1 cellular context compared by ENCODE assay signal in genomic region chr17:63762106-63763078, GRCh38.
TF ChIP-seq lines count a peak whose summit lies in the region.

No MANE protein-coding gene starts in this region.

TF ChIP-seq in IMR-90, 13 proteins besides CTCF, POLR2A, EP300 and RAD21:
- 0 out of 2 replicates have a peak, but pooled peaks have one; percentile 10 for TF ChIP-seq CEBPB (IDR thresholded peaks at IDR 0.05; ENCODE audit: low read depth, low read length)
- TF ChIP-seq MAFK (IDR thresholded peaks at IDR 0.05; ENCODE audit: low read depth, low read length), result peak; percentile 80
- TF ChIP-seq MAZ (IDR thresholded peaks at IDR 0.05; ENCODE audit: borderline replicate concordance, low read depth, low read length), result no peak
